Comparison of ENCODE assay signal across 23 cellular contexts in the genomic region with DNA sequence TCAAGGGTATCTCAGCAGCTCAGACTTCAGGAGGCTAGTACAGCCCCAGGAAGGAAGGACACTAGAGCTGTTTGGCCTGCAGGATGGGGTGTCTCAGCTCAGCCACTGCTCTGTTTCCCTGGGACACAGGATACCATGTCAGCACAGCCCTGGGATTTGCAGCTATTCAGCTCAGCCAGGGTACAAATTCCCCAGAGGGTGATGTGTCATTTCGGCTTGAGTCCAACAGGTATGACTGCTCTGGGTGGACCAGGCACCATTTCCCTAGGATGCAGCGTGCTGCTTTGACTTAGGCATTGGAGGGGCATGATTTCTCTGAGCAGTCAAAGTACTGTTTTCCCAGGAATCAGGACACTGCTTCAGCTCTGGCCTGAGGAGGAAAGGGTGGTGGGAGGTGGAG.
DNase-seq lines count a peak whose midpoint lies in the region; ATAC-seq, FAIRE-seq and TF ChIP-seq lines count a peak whose summit lies in the region.
"Had no signal": no experiment of that assay in that cellular context is flagged by ENCODE, and none has a peak within 500 bp of the region (broad histone marks: within the 10 kb centered on the region; RNA-seq: fewer than 3 reads in every experiment).

No MANE protein-coding gene starts in this region.

- no peak overlapping the region for H3K14ac ChIP-seq in trophoblast cell (ENCODE audit: low read length)

- peaks cover 10% of the 10 kb centered on the region for H3K9me3 ChIP-seq in trophoblast cell (ENCODE audit: insufficient read depth, low read depth, low read length)
- no peaks in the 10 kb centered on the region for H3K9me3 ChIP-seq in small intestine (ENCODE audit: control insufficient read depth, low read depth)

- no peak for ATAC-seq in GM21360 (IDR thresholded peaks at IDR 0.05; ENCODE audit: unreplicated experiment)
- ATAC-seq: GM23338 had no signal

- no peak overlapping the region for H4K8ac ChIP-seq in trophoblast cell (ENCODE audit: low read depth, low read length)

- no peaks in the 10 kb centered on the region for H3K4me1 ChIP-seq in trophoblast cell (ENCODE audit: control insufficient read depth in 1 of 2, insufficient read depth in 2 of 2, low read length in 2 of 2)
- no peaks in the 10 kb centered on the region for H3K4me1 ChIP-seq in small intestine (ENCODE audit: control insufficient read depth in 2 of 2, insufficient read depth in 1 of 2, low read depth in 1 of 2, low read length in 1 of 2)
- H3K4me1 ChIP-seq: BLaER1 had no signal

- no peak overlapping the region for H3K4ac ChIP-seq in trophoblast cell (ENCODE audit: low read depth, low read length)

- H4K12ac ChIP-seq in trophoblast cell (ENCODE audit: low read depth, low read length), result no peak overlapping the region

- no peak overlapping the region for H4K91ac ChIP-seq in trophoblast cell (ENCODE audit: low read depth, low read length)

- no CpG with 5 or more reads among the region's 2 CpGs for WGBS in trophoblast cell (ENCODE audit: extremely low coverage, insufficient coverage, insufficient read length)
- 81 to 97% (median 95%) methylated on average over 2 of the region's 2 CpGs for WGBS in small intestine, 3 donors

- H2BK12ac ChIP-seq in trophoblast cell (ENCODE audit: low read length), result no peak overlapping the region

- no peak overlapping the region for H3K18ac ChIP-seq in trophoblast cell (ENCODE audit: low read length)

- H2BK5ac ChIP-seq in trophoblast cell (ENCODE audit: low read depth, low read length, poor library complexity), result no peak overlapping the region

- no peak overlapping the region for H3K4me3 ChIP-seq in epithelial cell of esophagus (ENCODE audit: low read length)
- peak overlapping the region; percentile 17 for H3K4me3 ChIP-seq in trophoblast cell (ENCODE audit: low read depth, low read length)
- no peak overlapping the region for H3K4me3 ChIP-seq in small intestine (ENCODE audit: low read depth in 1 of 2, low read length in 2 of 2)
- H3K4me3 ChIP-seq: BLaER1, GM23338 had no signal

- FAIRE-seq in small intestine (lab: Jason Lieb, UNC), result no peak
- FAIRE-seq: A204.1, GM12892, GM18507, H54, HTR-8/SVneo had no signal

- DNase-seq in Daoy (ENCODE audit: low read depth) (peak; percentile 36), M059J (ENCODE audit: low read depth) (peak; percentile 61), epithelial cell of esophagus (ENCODE audit: low read depth) (peak; percentile 81), trophoblast cell (no peak), NCI-H1694 treated with DMSO at 0.1 percent for 48 hours (lab: John Stamatoyannopoulos, UW) (no peak), small intestine (no peak)
- DNase-seq: AML-193; Calu3; CD4-positive, alpha-beta memory T cell; DND-41; GDM1; HCEC 1CT; IMR-90; KBM-7 had no signal

- no peak for TF ChIP-seq CTCF in epithelial cell of esophagus (IDR thresholded peaks at IDR 0.05; ENCODE audit: insufficient read depth, low read depth, low read length, missing control alignments)

- H2AFZ ChIP-seq in trophoblast cell (ENCODE audit: insufficient read depth, low read length, poor library complexity), result no peak overlapping the region
- H2AFZ ChIP-seq: GM23338 had no signal

- no peaks in the 10 kb centered on the region for H3K79me2 ChIP-seq in trophoblast cell (ENCODE audit: control insufficient read depth, insufficient read depth, low read length, poor library complexity)

- H3K9ac ChIP-seq in trophoblast cell (ENCODE audit: low read length), result no peak overlapping the region
- H3K9ac ChIP-seq: BLaER1 had no signal

- H3K27me3 ChIP-seq in trophoblast cell (ENCODE audit: insufficient read depth, low read length) (no peaks in the 10 kb centered on the region), small intestine (ENCODE audit: control insufficient read depth in 2 of 2, insufficient read depth in 2 of 2, low read length in 2 of 2) (no peaks in the 10 kb centered on the region)
- H3K27me3 ChIP-seq: BLaER1 had no signal

- no peak overlapping the region for H3K4me2 ChIP-seq in trophoblast cell (ENCODE audit: low read length)
- H3K4me2 ChIP-seq: BLaER1, GM23338 had no signal

- no peak overlapping the region for H3K27ac ChIP-seq in trophoblast cell (ENCODE audit: low read depth, low read length)
- no peak overlapping the region for H3K27ac ChIP-seq in small intestine (ENCODE audit: low read depth in 1 of 2, low read length in 1 of 2)
- H3K27ac ChIP-seq: BLaER1, HL-60 had no signal

- H2BK120ac ChIP-seq in trophoblast cell (ENCODE audit: insufficient read depth, low read length, poor library complexity), result no peak overlapping the region

- H3K79me1 ChIP-seq in trophoblast cell (ENCODE audit: low read length), result no peaks in the 10 kb centered on the region

- peak overlapping the region; percentile 19 for H3K23ac ChIP-seq in trophoblast cell (ENCODE audit: low read length)

- H3K36me3 ChIP-seq in trophoblast cell (ENCODE audit: control insufficient read depth in 1 of 2, insufficient read depth in 2 of 2, low read length in 2 of 2) (peaks cover 2 to 7% of the 10 kb centered on the region in 2 experiments), small intestine (ENCODE audit: control insufficient read depth in 2 of 2, insufficient read depth in 2 of 2, low read length in 2 of 2) (no peaks in the 10 kb centered on the region)

- no peak overlapping the region for H2AK5ac ChIP-seq in trophoblast cell (ENCODE audit: low read length)

Comparison
In these comparisons a context has a peak if more than half of its experiments do, and no peak if none do; other contexts are left out.
1. DNase-seq: peak in Daoy (single experiment), M059J (single experiment) and epithelial cell of esophagus (single experiment); none in trophoblast cell (0 of 2), NCI-H1694 treated with DMSO at 0.1 percent for 48 hours (single experiment) and small intestine (single experiment).